Comparison of ENCODE assay signal across 1 cellular context in genomic region chr4:138890921-138891570, GRCh38.
TF ChIP-seq lines count a peak whose summit lies in the region.

No MANE protein-coding gene starts in this region.

TF ChIP-seq in WTC11, 78 proteins besides CTCF, POLR2A, EP300 and RAD21 (continued from another document):
- TF ChIP-seq, protein P1, sequence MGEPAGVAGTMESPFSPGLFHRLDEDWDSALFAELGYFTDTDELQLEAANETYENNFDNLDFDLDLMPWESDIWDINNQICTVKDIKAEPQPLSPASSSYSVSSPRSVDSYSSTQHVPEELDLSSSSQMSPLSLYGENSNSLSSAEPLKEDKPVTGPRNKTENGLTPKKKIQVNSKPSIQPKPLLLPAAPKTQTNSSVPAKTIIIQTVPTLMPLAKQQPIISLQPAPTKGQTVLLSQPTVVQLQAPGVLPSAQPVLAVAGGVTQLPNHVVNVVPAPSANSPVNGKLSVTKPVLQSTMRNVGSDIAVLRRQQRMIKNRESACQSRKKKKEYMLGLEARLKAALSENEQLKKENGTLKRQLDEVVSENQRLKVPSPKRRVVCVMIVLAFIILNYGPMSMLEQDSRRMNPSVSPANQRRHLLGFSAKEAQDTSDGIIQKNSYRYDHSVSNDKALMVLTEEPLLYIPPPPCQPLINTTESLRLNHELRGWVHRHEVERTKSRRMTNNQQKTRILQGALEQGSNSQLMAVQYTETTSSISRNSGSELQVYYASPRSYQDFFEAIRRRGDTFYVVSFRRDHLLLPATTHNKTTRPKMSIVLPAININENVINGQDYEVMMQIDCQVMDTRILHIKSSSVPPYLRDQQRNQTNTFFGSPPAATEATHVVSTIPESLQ (CRISPR knock-in tag; IDR thresholded peaks at IDR 0.05): no peak
- TF ChIP-seq, protein P2, sequence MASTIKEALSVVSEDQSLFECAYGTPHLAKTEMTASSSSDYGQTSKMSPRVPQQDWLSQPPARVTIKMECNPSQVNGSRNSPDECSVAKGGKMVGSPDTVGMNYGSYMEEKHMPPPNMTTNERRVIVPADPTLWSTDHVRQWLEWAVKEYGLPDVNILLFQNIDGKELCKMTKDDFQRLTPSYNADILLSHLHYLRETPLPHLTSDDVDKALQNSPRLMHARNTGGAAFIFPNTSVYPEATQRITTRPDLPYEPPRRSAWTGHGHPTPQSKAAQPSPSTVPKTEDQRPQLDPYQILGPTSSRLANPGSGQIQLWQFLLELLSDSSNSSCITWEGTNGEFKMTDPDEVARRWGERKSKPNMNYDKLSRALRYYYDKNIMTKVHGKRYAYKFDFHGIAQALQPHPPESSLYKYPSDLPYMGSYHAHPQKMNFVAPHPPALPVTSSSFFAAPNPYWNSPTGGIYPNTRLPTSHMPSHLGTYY (CRISPR knock-in tag; IDR thresholded peaks at IDR 0.05): no peak
- TF ChIP-seq, protein P3, sequence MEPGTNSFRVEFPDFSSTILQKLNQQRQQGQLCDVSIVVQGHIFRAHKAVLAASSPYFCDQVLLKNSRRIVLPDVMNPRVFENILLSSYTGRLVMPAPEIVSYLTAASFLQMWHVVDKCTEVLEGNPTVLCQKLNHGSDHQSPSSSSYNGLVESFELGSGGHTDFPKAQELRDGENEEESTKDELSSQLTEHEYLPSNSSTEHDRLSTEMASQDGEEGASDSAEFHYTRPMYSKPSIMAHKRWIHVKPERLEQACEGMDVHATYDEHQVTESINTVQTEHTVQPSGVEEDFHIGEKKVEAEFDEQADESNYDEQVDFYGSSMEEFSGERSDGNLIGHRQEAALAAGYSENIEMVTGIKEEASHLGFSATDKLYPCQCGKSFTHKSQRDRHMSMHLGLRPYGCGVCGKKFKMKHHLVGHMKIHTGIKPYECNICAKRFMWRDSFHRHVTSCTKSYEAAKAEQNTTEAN (CRISPR knock-in tag; IDR thresholded peaks at IDR 0.05): no peak
- TF ChIP-seq SMAD3 (CRISPR knock-in tag; IDR thresholded peaks at IDR 0.05; ENCODE audit: borderline replicate concordance): no peak
- no peak for TF ChIP-seq ATF1 (CRISPR knock-in tag; IDR thresholded peaks at IDR 0.05)
- TF ChIP-seq TEAD4 (CRISPR knock-in tag; IDR thresholded peaks at IDR 0.05): no peak
- TF ChIP-seq E2F4 (CRISPR knock-in tag; IDR thresholded peaks at IDR 0.05; ENCODE audit: borderline replicate concordance, low read depth): no peak
- TF ChIP-seq NR1H2 (CRISPR knock-in tag; IDR thresholded peaks at IDR 0.05): no peak
- TF ChIP-seq TCF7 (CRISPR knock-in tag; IDR thresholded peaks at IDR 0.05; ENCODE audit: low read depth): no peak
- no peak for TF ChIP-seq TP53 (CRISPR knock-in tag; IDR thresholded peaks at IDR 0.05)
- TF ChIP-seq PREB (CRISPR knock-in tag; IDR thresholded peaks at IDR 0.05; ENCODE audit: borderline replicate concordance): no peak
- TF ChIP-seq IRF2 (CRISPR knock-in tag; IDR thresholded peaks at IDR 0.05; ENCODE audit: borderline replicate concordance, low read depth): no peak
